In the genomic region with DNA sequence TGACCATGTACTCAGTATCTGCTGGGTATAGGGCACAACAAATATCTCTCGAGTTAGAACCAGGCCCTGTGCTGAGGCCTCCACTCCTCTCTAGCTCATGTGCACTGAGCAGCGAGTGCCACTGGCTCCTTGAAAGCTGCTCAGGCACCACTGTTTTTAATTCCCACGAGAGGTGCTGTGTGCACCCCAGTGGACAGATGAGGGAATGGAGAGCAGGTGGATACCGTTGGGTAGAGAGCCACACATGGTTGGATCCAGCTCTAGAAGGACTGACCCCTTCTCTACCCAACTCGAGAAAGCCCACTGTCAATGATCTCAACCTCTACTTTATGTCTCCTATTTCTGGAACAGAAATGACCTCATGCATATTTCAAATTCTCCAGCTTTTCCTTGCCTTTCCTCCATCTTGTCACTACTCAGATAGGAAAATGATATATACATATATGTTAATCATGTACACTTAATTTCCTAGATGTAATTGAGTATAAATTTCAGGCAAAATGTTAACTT, we compare ENCODE assay signal across 7 cellular contexts.
A peak's percentile ranks its signal among the peaks of the same experiment; 100 is the strongest.
DNase-seq lines count a peak whose midpoint lies in the region; FAIRE-seq and TF ChIP-seq lines count a peak whose summit lies in the region.
"Not testable (repeated sequence)": the region's sequence is repeated elsewhere in the genome, so short reads cannot be mapped to it uniquely, and the experiment has no call there.

No MANE protein-coding gene starts in this region.

- not testable (repeated sequence) for H3K4me1 ChIP-seq in SK-N-SH (ENCODE audit: control insufficient read depth in 1 of 2, insufficient read depth in 2 of 2, low read depth in 1 of 2, low read length in 1 of 2); H1 (replicated peaks in 1 of 4; ENCODE audit: control insufficient read depth in 3 of 4, insufficient read depth in 4 of 4, low read length in 3 of 4); mesendoderm (ENCODE audit: control insufficient read depth, low read depth, low read length)

- H3K56ac ChIP-seq in H1 (replicated peaks; ENCODE audit: insufficient read length, low read depth, low read length); mesendoderm (ENCODE audit: low read length): not testable (repeated sequence)

- TF ChIP-seq RAD21 in SK-N-SH (IDR thresholded peaks at IDR 0.05; ENCODE audit: low read length) = peak; percentile 13; the same call in 1 of the 2 replicates
- TF ChIP-seq RAD21 in H1 (IDR thresholded peaks at IDR 0.05 in 1 of 2, conservative IDR thresholded peaks at IDR 0.05 in 1 of 2; ENCODE audit: low read depth in 2 of 2, low read length in 2 of 2) = peak; percentile 46 to 55

- peak; percentile 13 for TF ChIP-seq CTCF in GM12873 (IDR thresholded peaks at IDR 0.05; ENCODE audit: insufficient read depth, low read depth, low read length, missing control alignments)
- TF ChIP-seq CTCF in SK-N-SH (IDR thresholded peaks at IDR 0.05) = not testable (repeated sequence)
- peak in 2 of 3 experiments; percentile 19 to 22; a peak in 1 of 4 replicates for TF ChIP-seq CTCF in H1 (IDR thresholded peaks at IDR 0.05; ENCODE audit: control extremely low read depth in 1 of 3, insufficient read depth in 1 of 3, low read depth in 1 of 3, low read length in 3 of 3)
- peak; percentile 25 for TF ChIP-seq CTCF in retinal pigment epithelial cell (conservative IDR thresholded peaks at IDR 0.05; ENCODE audit: low read depth, low read length)

- not testable (repeated sequence) for H3K18ac ChIP-seq in H1 (ENCODE audit: extremely low read depth, low read length); mesendoderm (ENCODE audit: low read length)

- H2AFZ ChIP-seq in SK-N-SH (ENCODE audit: low read depth); H1 (ENCODE audit: low read length): not testable (repeated sequence)

- not testable (repeated sequence) for H2BK15ac ChIP-seq in H1 (ENCODE audit: low read length); mesendoderm (replicated peaks; ENCODE audit: low read depth)

- DNase-seq in LHCN-M2 (ENCODE audit: low read depth) (peak; percentile 35), NCI-H82 (lab: John Stamatoyannopoulos, UW) (peak; percentile 32), mesendoderm (peak; percentile 34)
- DNase-seq in SK-N-SH; H1 (ENCODE audit: low read depth in 1 of 2, low spot score in 2 of 2); retinal pigment epithelial cell (ENCODE audit: low read depth): not testable (repeated sequence)

- H2BK5ac ChIP-seq in H1 (ENCODE audit: low read depth, low read length); mesendoderm (ENCODE audit: low read length): not testable (repeated sequence)

- not testable (repeated sequence) for H2BK120ac ChIP-seq in H1 (replicated peaks; ENCODE audit: low read depth, low read length); mesendoderm (ENCODE audit: low read depth, low read length)

- H4K8ac ChIP-seq in H1 (ENCODE audit: extremely low read depth, insufficient read depth, low read length); mesendoderm (ENCODE audit: low read depth, low read length): not testable (repeated sequence)

- not testable (repeated sequence) for H3K23ac ChIP-seq in H1 (ENCODE audit: insufficient read length); mesendoderm (ENCODE audit: low read length)

- peak; percentile 52 for FAIRE-seq in H1 (lab: Jason Lieb, UNC)

- H3K79me2 ChIP-seq in SK-N-SH (ENCODE audit: insufficient read depth); H1 (ENCODE audit: control insufficient read depth in 1 of 2, insufficient read depth in 2 of 2, low read length in 2 of 2); mesendoderm (ENCODE audit: control insufficient read depth, insufficient read depth, low read length): not testable (repeated sequence)

- H4K20me1 ChIP-seq in SK-N-SH (ENCODE audit: insufficient read depth); H1 (replicated peaks in 1 of 2; ENCODE audit: control insufficient read depth in 1 of 2, insufficient read depth in 2 of 2, low read length in 2 of 2): not testable (repeated sequence)

- not testable (repeated sequence) for H3K79me1 ChIP-seq in H1 (ENCODE audit: low read depth, low read length); mesendoderm (ENCODE audit: low read length)

- H3K4ac ChIP-seq in H1 (replicated peaks; ENCODE audit: insufficient read length, low read depth, low read length); mesendoderm (ENCODE audit: low read depth, low read length): not testable (repeated sequence)

- not testable (repeated sequence) for H3K36me3 ChIP-seq in SK-N-SH (replicated peaks in 1 of 2; ENCODE audit: control insufficient read depth in 1 of 2, insufficient read depth in 2 of 2, low read length in 1 of 2); H1 (ENCODE audit: control insufficient read depth in 2 of 4, insufficient read depth in 4 of 4, low read length in 3 of 4); mesendoderm (ENCODE audit: control insufficient read depth, insufficient read depth, low read length)

- CTCF ChIA-PET in SK-N-SH (lab: Yijun Ruan, JAX) = not testable (repeated sequence)
- CTCF ChIA-PET in H1 (lab: Charles Lee; ENCODE audit: partially characterized antibody) = interaction anchor here (0.7 to 1.4 kb wide), 3 partner anchors 13 to 257 kb away, joined by 3 to 5 read pairs (median 3); no protein-coding TSS in a partner anchor

- not testable (repeated sequence) for H2BK20ac ChIP-seq in H1 (ENCODE audit: low read length)

- H3F3A ChIP-seq in SK-N-SH (replicated peaks; ENCODE audit: insufficient read depth) = not testable (repeated sequence)

- WGBS in SK-N-SH (ENCODE audit: low lambda C conversion rate) = 16% methylated on average over 5 of the region's 5 CpGs
- 86% methylated on average over 5 of the region's 5 CpGs; no CpG with 5 or more reads in 1 of the 2 experiments for WGBS in H1 (ENCODE audit: extremely low coverage in 1 of 2, insufficient coverage in 1 of 2, insufficient read length in 1 of 2, insufficient replicate concordance in 2 of 2, low coverage in 1 of 2, low lambda C conversion rate in 2 of 2, missing lambda C conversion rate in 1 of 2), 2 experiments
- WGBS in mesendoderm (ENCODE audit: extremely low coverage, insufficient coverage, low lambda C conversion rate) = no CpG with 5 or more reads among the region's 5 CpGs

- H2BK12ac ChIP-seq in H1 (ENCODE audit: low read depth, low read length) = not testable (repeated sequence)

- not testable (repeated sequence) for TF ChIP-seq POLR2A in H1 (IDR thresholded peaks at IDR 0.05; ENCODE audit: control extremely low read depth in 1 of 2, low read depth in 2 of 2, low read length in 2 of 2)

- TF ChIP-seq EP300 in SK-N-SH (IDR thresholded peaks at IDR 0.05; ENCODE audit: borderline replicate concordance in 1 of 2, low read depth in 1 of 2, low read length in 1 of 2); H1 (IDR thresholded peaks at IDR 0.05; ENCODE audit: borderline replicate concordance in 1 of 2, low read depth in 2 of 2, low read length in 2 of 2): not testable (repeated sequence)

- not testable (repeated sequence) for H3K4me2 ChIP-seq in SK-N-SH; H1 (ENCODE audit: insufficient read depth in 1 of 2, low read depth in 2 of 2, low read length in 2 of 2); mesendoderm (ENCODE audit: low read length)

- H4K5ac ChIP-seq in H1 (ENCODE audit: insufficient read length, low read depth, low read length); mesendoderm (ENCODE audit: low read length): not testable (repeated sequence)

- H3K4me3 ChIP-seq in SK-N-SH (ENCODE audit: low read depth in 2 of 2, low read length in 1 of 2); H1 (ENCODE audit: extremely low read depth in 1 of 4, insufficient read depth in 2 of 4, low read depth in 3 of 4, low read length in 4 of 4); mesendoderm (ENCODE audit: low read length); retinal pigment epithelial cell (ENCODE audit: low read length): not testable (repeated sequence)

- H3K23me2 ChIP-seq in H1 (ENCODE audit: low read depth, low read length) = not testable (repeated sequence)

- H3K9ac ChIP-seq in SK-N-SH; H1 (replicated peaks in 1 of 4; ENCODE audit: extremely low read depth in 1 of 4, low read depth in 3 of 4, low read length in 3 of 4); mesendoderm (ENCODE audit: low read length): not testable (repeated sequence)

- POLR2A ChIA-PET in SK-N-SH (lab: Yijun Ruan, JAX); H1 (lab: Charles Lee; ENCODE audit: partially characterized antibody): not testable (repeated sequence)

- H3K14ac ChIP-seq in H1 (ENCODE audit: insufficient read length) = not testable (repeated sequence)

- not testable (repeated sequence) for H2AK5ac ChIP-seq in H1 (ENCODE audit: low read depth, low read length); mesendoderm (ENCODE audit: low read length)

- not testable (repeated sequence) for H3K9me3 ChIP-seq in SK-N-SH; H1 (ENCODE audit: insufficient read depth in 2 of 2, low read depth in 1 of 2, low read length in 1 of 2)

- not testable (repeated sequence) for H3K27me3 ChIP-seq in SK-N-SH (ENCODE audit: insufficient read depth); H1 (replicated peaks in 1 of 4; ENCODE audit: control insufficient read depth in 3 of 4, extremely low read depth in 1 of 4, insufficient read depth in 3 of 4, low read length in 3 of 4); mesendoderm (ENCODE audit: insufficient read depth, low read length, poor library complexity)

- H3K27ac ChIP-seq in SK-N-SH (ENCODE audit: low read depth in 2 of 2, low read length in 1 of 2); H1 (ENCODE audit: low read depth, low read length); mesendoderm (ENCODE audit: low read depth, low read length): not testable (repeated sequence)

- not testable (repeated sequence) for H3K9me2 ChIP-seq in SK-N-SH

- not testable (repeated sequence) for H4K91ac ChIP-seq in H1 (replicated peaks; ENCODE audit: insufficient read length, low read length)
